20 cellular contexts compared by ENCODE assay signal in the genomic region with DNA sequence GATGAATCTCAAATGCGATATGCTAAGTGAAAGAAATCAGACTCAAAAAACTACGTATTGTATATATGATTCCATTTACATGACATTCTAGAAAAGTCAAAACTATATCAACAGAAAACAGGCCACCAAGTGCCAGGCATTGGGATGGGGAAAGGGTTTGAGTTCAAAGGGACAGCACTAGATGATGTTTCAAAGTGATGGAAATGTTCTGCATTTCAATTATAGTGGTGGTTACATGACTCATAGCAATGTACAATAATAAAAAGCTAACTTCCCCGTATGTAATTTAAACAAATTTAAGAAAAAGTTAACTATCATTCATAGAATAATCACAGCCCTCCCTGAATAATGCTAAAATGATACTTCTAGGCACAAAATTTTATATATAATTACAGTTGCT. TPM values are rescaled to one million over a fixed set of nuclear protein-coding genes. Genes with fewer than 3 reads are reported as not detected.
DNase-seq lines count a peak whose midpoint lies in the region; ATAC-seq and TF ChIP-seq lines count a peak whose summit lies in the region.
"Had no signal": no experiment of that assay in that cellular context is flagged by ENCODE, and none has a peak within 500 bp of the region (broad histone marks: within the 10 kb centered on the region; RNA-seq: fewer than 3 reads in every experiment).

No MANE protein-coding gene starts in this region.

- H4K20me1 ChIP-seq in neural progenitor cell (ENCODE audit: low read depth), result peaks cover 41% of the 10 kb centered on the region

- no peak overlapping the region for H3K4me3 ChIP-seq in astrocyte of the spinal cord (ENCODE audit: low read depth, low read length)
- no peak overlapping the region for H3K4me3 ChIP-seq in gastrocnemius medialis
- no peak overlapping the region for H3K4me3 ChIP-seq in thyroid gland (replicated peaks in 1 of 3)
- no peak overlapping the region for H3K4me3 ChIP-seq in neural progenitor cell
- H3K4me3 ChIP-seq: vagina had no signal

- intact Hi-C loops in gastrocnemius medialis (cut with DNase I; ENCODE audit: low total_unique reads), result no loop called here
- intact Hi-C loops in thyroid gland (cut with DNase I), result no loop called here
- intact Hi-C loops in CD14-positive monocyte (cut with micrococcal nuclease), result loop anchor here in 1 of 2 donors (10.0 kb wide), 1 partner anchor 91 kb away; no protein-coding TSS in a partner anchor

- peaks cover 25% of the 10 kb centered on the region for H3K4me1 Mint-ChIP-seq in activated CD8-positive, alpha-beta memory T cell treated with anti-CD3 and anti-CD28 coated beads, Interleukin-2, amount 10 ng/mL, durations not matched to agents 7 days and 5 days
- H3K4me1 Mint-ChIP-seq in neural progenitor cell (no peaks in the 10 kb centered on the region), CD14-positive monocyte (peaks cover 28% of the 10 kb centered on the region)

- H3K4me2 ChIP-seq in neural progenitor cell, result no peak overlapping the region

- no peaks in the 10 kb centered on the region for H3K36me3 ChIP-seq in gastrocnemius medialis
- no peaks in the 10 kb centered on the region for H3K36me3 ChIP-seq in thyroid gland
- H3K36me3 ChIP-seq in neural progenitor cell, result peaks cover 2% of the 10 kb centered on the region

- H3K4me3 Mint-ChIP-seq in activated CD8-positive, alpha-beta memory T cell treated with anti-CD3 and anti-CD28 coated beads, Interleukin-2, amount 10 ng/mL, durations not matched to agents 7 days and 5 days, result no peak overlapping the region
- H3K4me3 Mint-ChIP-seq in neural progenitor cell (no peak overlapping the region), CD14-positive monocyte (no peak overlapping the region)
- H3K4me3 Mint-ChIP-seq: activated CD4-positive, alpha-beta memory T cell treated with anti-CD3 and anti-CD28 coated beads, Interleukin-2, amount 10 ng/mL, durations not matched to agents 7 days and 5 days; CD4-positive, CD25-positive, alpha-beta regulatory T cell; naive B cell had no signal

- no peak overlapping the region for H2AFZ ChIP-seq in neural progenitor cell (replicated peaks)

- no peaks in the 10 kb centered on the region for H3K9me3 Mint-ChIP-seq in activated CD8-positive, alpha-beta memory T cell treated with anti-CD3 and anti-CD28 coated beads, Interleukin-2, amount 10 ng/mL, durations not matched to agents 7 days and 5 days (ENCODE audit: low read depth)
- H3K9me3 Mint-ChIP-seq in neural progenitor cell, result no peaks in the 10 kb centered on the region
- H3K9me3 Mint-ChIP-seq in CD14-positive monocyte, result no peaks in the 10 kb centered on the region
- H3K9me3 Mint-ChIP-seq: activated CD4-positive, alpha-beta memory T cell treated with anti-CD3 and anti-CD28 coated beads, Interleukin-2, amount 10 ng/mL, durations not matched to agents 7 days and 5 days; naive B cell had no signal

- H3K27ac ChIP-seq in gastrocnemius medialis, result peak overlapping the region; percentile 13 to 75 (median 65)
- H3K27ac ChIP-seq in thyroid gland, result no peak overlapping the region
- H3K27ac ChIP-seq in neural progenitor cell, result no peak overlapping the region
- H3K27ac ChIP-seq: vagina had no signal

- H3K36me3 Mint-ChIP-seq in activated CD8-positive, alpha-beta memory T cell treated with anti-CD3 and anti-CD28 coated beads, Interleukin-2, amount 10 ng/mL, durations not matched to agents 7 days and 5 days, result peaks cover 30% of the 10 kb centered on the region
- H3K36me3 Mint-ChIP-seq in neural progenitor cell, result peaks cover 27% of the 10 kb centered on the region
- peaks cover 41 to 75% of the 10 kb centered on the region in 2 donors for H3K36me3 Mint-ChIP-seq in CD14-positive monocyte

- TF ChIP-seq CTCF in astrocyte of the spinal cord (IDR thresholded peaks at IDR 0.05; ENCODE audit: low read depth, low read length), result no peak
- TF ChIP-seq CTCF in gastrocnemius medialis (IDR thresholded peaks at IDR 0.05 in 4 of 5, conservative IDR thresholded peaks at IDR 0.05 in 1 of 5), result no peak
- no peak for TF ChIP-seq CTCF in thyroid gland (IDR thresholded peaks at IDR 0.05)
- no peak for TF ChIP-seq CTCF in neural progenitor cell (IDR thresholded peaks at IDR 0.05)
- no peak for TF ChIP-seq CTCF in CD14-positive monocyte (IDR thresholded peaks at IDR 0.05)

- WGBS in thyroid gland, 2 donors, result 93 to 94% methylated on average over 3 of the region's 3 CpGs

- H3K4me1 ChIP-seq in gastrocnemius medialis (peaks cover 45 to 53% of the 10 kb centered on the region in 2 donors), thyroid gland (peaks cover 13 to 24% of the 10 kb centered on the region in 2 donors), neural progenitor cell (peaks cover 4% of the 10 kb centered on the region)

- H3F3A ChIP-seq in neural progenitor cell (ENCODE audit: low read depth), result no peaks in the 10 kb centered on the region

- no peaks in the 10 kb centered on the region for H3K27me3 Mint-ChIP-seq in activated CD8-positive, alpha-beta memory T cell treated with anti-CD3 and anti-CD28 coated beads, Interleukin-2, amount 10 ng/mL, durations not matched to agents 7 days and 5 days
- H3K27me3 Mint-ChIP-seq in neural progenitor cell (ENCODE audit: insufficient read depth, low read depth) (no peaks in the 10 kb centered on the region), CD14-positive monocyte (ENCODE audit: low read depth in 3 of 3) (no peaks in the 10 kb centered on the region)
- H3K27me3 Mint-ChIP-seq: activated CD4-positive, alpha-beta memory T cell treated with anti-CD3 and anti-CD28 coated beads, Interleukin-2, amount 10 ng/mL, durations not matched to agents 7 days and 5 days; CD4-positive, CD25-positive, alpha-beta regulatory T cell; naive B cell had no signal

- no peaks in the 10 kb centered on the region for H3K9me3 ChIP-seq in gastrocnemius medialis
- no peaks in the 10 kb centered on the region for H3K9me3 ChIP-seq in thyroid gland
- no peaks in the 10 kb centered on the region for H3K9me3 ChIP-seq in neural progenitor cell (ENCODE audit: low read depth)
- H3K9me3 ChIP-seq: vagina had no signal

- ATAC-seq in activated CD8-positive, alpha-beta memory T cell treated with anti-CD3 and anti-CD28 coated beads, Interleukin-2, amount 10 ng/mL, durations not matched to agents 7 days and 5 days, result no peak
- no peak for ATAC-seq in gastrocnemius medialis

- TF ChIP-seq POLR2A in gastrocnemius medialis (IDR thresholded peaks at IDR 0.05), result no peak
- no peak for TF ChIP-seq POLR2A in thyroid gland (IDR thresholded peaks at IDR 0.05)

- no peak overlapping the region for H3K9ac ChIP-seq in neural progenitor cell

- peak; percentile 18 for DNase-seq in activated CD8-positive, alpha-beta memory T cell treated with anti-CD3 and anti-CD28 coated beads, Interleukin-2, amount 50 U/mL, for 48 hours
- no peak for DNase-seq in activated CD8-positive, alpha-beta memory T cell treated with anti-CD3 and anti-CD28 coated beads, Interleukin-2, amount 10 ng/mL, durations not matched to agents 7 days and 5 days
- DNase-seq in MV-4-11 (lab: John Stamatoyannopoulos, UW) (peak; percentile 51), astrocyte of the spinal cord (ENCODE audit: low read depth, low spot score) (peak; percentile 54), gastrocnemius medialis (no peak), thyroid gland (no peak), neural progenitor cell (ENCODE audit: low spot score) (no peak), CD14-positive monocyte (ENCODE audit: low spot score) (no peak)
- DNase-seq: activated CD4-positive, alpha-beta memory T cell treated with anti-CD3 and anti-CD28 coated beads, Interleukin-2, amount 10 ng/mL, durations not matched to agents 7 days and 5 days; activated gamma-delta T cell treated with Interleukin-2 at 50 U/mL for 16 hours; CD4-positive, CD25-positive, alpha-beta regulatory T cell; central memory CD4-positive, alpha-beta T cell; MM.1S; naive B cell; NCI-H2029 treated with DMSO at 0.1 percent for 48 hours; NCI-H69; posterior cingulate gyrus; stimulated activated CD4-positive, alpha-beta T cell treated with anti-CD3 and anti-CD28 coated beads, Interleukin-12 subunit alpha, Interleukin-12 subunit beta, amount 100 ng/mL, for 4 hours; stimulated activated naive CD4-positive, alpha-beta T cell had no signal

- H3K27me3 ChIP-seq in gastrocnemius medialis (no peaks in the 10 kb centered on the region), thyroid gland (no peaks in the 10 kb centered on the region), neural progenitor cell (no peaks in the 10 kb centered on the region)
- H3K27me3 ChIP-seq: vagina had no signal

- CTCF ChIA-PET in activated CD8-positive, alpha-beta memory T cell treated with anti-CD3 and anti-CD28 coated beads, Interleukin-2, amount 10 ng/mL, durations not matched to agents 7 days and 5 days (lab: Charles Lee), result interaction anchor here (0.7 kb wide), 1 partner anchor 14 kb away, joined by 3 read pairs; a partner anchor contains a TSS

- in situ Hi-C loops in astrocyte of the spinal cord (cut with HindIII; ENCODE audit: low sequenced_read_pairs) (no loop called here), gastrocnemius medialis (cut with MboI; ENCODE audit: low sequenced_read_pairs in 4 of 4) (no loop called here)

- H3K27ac Mint-ChIP-seq in activated CD8-positive, alpha-beta memory T cell treated with anti-CD3 and anti-CD28 coated beads, Interleukin-2, amount 10 ng/mL, durations not matched to agents 7 days and 5 days, result no peak overlapping the region
- H3K27ac Mint-ChIP-seq in neural progenitor cell (no peak overlapping the region), CD14-positive monocyte (no peak overlapping the region)
- H3K27ac Mint-ChIP-seq: activated CD4-positive, alpha-beta memory T cell treated with anti-CD3 and anti-CD28 coated beads, Interleukin-2, amount 10 ng/mL, durations not matched to agents 7 days and 5 days had no signal

- peaks cover 100% of the 10 kb centered on the region for H3K79me2 ChIP-seq in neural progenitor cell (ENCODE audit: low read depth)

RNA-seq across cellular contexts. Expression of a gene that starts 13.5 kb away (rescaled TPM):
- total RNA-seq in activated CD8-positive, alpha-beta memory T cell treated with anti-CD3 and anti-CD28 coated beads, Interleukin-2, amount 10 ng/mL, durations not matched to agents 7 days and 5 days, result 100 to 1,000 TPM in 1 of 2 experiments, 10 to 100 TPM in 1; 91.0 to 105 TPM
- total RNA-seq in gastrocnemius medialis (100 to 1,000 TPM; 356 to 453 (median 420) TPM), thyroid gland (100 to 1,000 TPM; 252 to 382 (median 289) TPM), neural progenitor cell (ENCODE audit: low replicate concordance) (142 and 153 TPM in 2 replicates)
- polyA plus RNA-seq in CD14-positive monocyte, result 10 to 100 TPM; 12.7 to 21.5 TPM

Comparison
In these comparisons a context has a peak if more than half of its experiments do, and no peak if none do; other contexts are left out.
1. DNase-seq: peak in activated CD8-positive, alpha-beta memory T cell treated with anti-CD3 and anti-CD28 coated beads, Interleukin-2, amount 50 U/mL, for 48 hours (single experiment), MV-4-11 (single experiment) and astrocyte of the spinal cord (single experiment); none in activated CD8-positive, alpha-beta memory T cell treated with anti-CD3 and anti-CD28 coated beads, Interleukin-2, amount 10 ng/mL, durations not matched to agents 7 days and 5 days (single experiment), gastrocnemius medialis (0 of 2), thyroid gland (0 of 2), neural progenitor cell (single experiment) and CD14-positive monocyte (single experiment).
2. H3K27ac ChIP-seq: peak in gastrocnemius medialis (4 of 4); none in thyroid gland (0 of 3) and neural progenitor cell (single experiment).